Comparison of ENCODE assay signal across 21 cellular contexts in the genomic region with DNA sequence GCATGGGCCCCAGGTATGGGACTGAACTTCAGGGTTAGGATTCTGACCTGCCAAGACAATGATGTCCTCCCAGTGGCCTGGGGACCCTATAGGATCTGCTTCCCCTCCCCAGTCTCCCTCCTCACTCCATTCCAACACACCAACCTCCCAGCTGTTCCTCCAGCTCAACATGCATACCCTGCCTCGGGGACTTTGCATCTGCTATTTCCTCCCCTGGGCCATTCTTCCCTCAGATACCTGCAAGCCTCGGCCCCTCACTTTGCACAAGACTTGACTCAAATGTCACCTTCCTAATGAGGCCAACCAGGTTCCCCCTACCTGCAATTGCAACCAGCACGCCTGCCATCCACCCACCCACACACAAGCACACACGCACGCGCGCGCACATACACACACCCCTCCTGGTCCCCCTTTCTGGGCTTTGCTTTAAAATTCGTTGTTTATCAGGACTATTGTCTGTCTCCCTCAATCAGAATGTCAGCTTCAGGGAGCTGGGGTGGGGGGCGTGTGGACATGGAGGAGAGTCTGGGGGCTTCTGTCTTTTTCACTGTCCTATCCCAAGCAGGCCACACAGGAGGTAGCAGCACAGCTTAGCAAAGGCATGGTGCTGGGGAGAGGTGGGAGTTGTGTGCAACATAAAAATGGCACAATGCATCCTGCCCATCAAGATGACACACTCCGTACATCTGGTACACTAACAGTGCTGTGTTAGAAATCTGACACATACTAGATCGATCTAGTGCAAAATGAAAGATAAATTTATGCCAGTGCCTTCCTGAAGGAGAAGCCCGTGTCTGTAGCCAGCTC. TPM values are rescaled to one million over a fixed set of nuclear protein-coding genes. Genes with fewer than 3 reads are reported as not detected.
A peak's percentile ranks its signal among the peaks of the same experiment; 100 is the strongest.
DNase-seq lines count a peak whose midpoint lies in the region; TF ChIP-seq lines count a peak whose summit lies in the region.
"Had no signal": no experiment of that assay in that cellular context is flagged by ENCODE, and none has a peak within 500 bp of the region (broad histone marks: within the 10 kb centered on the region; RNA-seq: fewer than 3 reads in every experiment).

No MANE protein-coding gene starts in this region.

- H3K27ac Mint-ChIP-seq in HFFc6: 0 out of 2 replicates have a peak overlapping the region, but pooled peaks have one; percentile 16
- no peak overlapping the region for H3K27ac Mint-ChIP-seq in activated T-helper 1 cell treated with anti-CD3 and anti-CD28 coated beads, Interleukin-12 subunit alpha, Interleukin-12 subunit beta, Interleukin-2, Interleukin-4 antibody, amounts not matched to agents 30 ng/mL and 10 ng/mL and 1 ng/mL, durations not matched to agents 14 hours and 24 hours and 36 hours
- H3K27ac Mint-ChIP-seq: memory B cell; stimulated activated memory B cell treated with anti-CD40 and anti-IgM and Interleukin-4, amounts not matched to agents 10 μg/mL and 1 μg/mL and 100 μg/mL, for 72 hours; T-helper 1 cell treated with Interleukin-12 subunit alpha and Interleukin-12 subunit beta and Interleukin-4 antibody, amounts not matched to agents 30 μg/mL and 1 μg/mL, for 36 hours had no signal

- H2AFZ ChIP-seq in hepatocyte: no peak overlapping the region
- H2AFZ ChIP-seq in MM.1S (ENCODE audit: low read length): no peak overlapping the region

- peaks cover 32% of the 10 kb centered on the region for H3K27me3 Mint-ChIP-seq in HFFc6 (ENCODE audit: insufficient read depth)
- peaks cover 6% of the 10 kb centered on the region for H3K27me3 Mint-ChIP-seq in activated T-helper 1 cell treated with anti-CD3 and anti-CD28 coated beads, Interleukin-12 subunit alpha, Interleukin-12 subunit beta, Interleukin-2, Interleukin-4 antibody, amounts not matched to agents 30 ng/mL and 10 ng/mL and 1 ng/mL, durations not matched to agents 14 hours and 24 hours and 36 hours (ENCODE audit: insufficient read depth)

- H4K20me1 ChIP-seq in hepatocyte (ENCODE audit: insufficient read depth, poor library complexity, severe bottlenecking) (no peaks in the 10 kb centered on the region), MM.1S (ENCODE audit: insufficient read depth, low read length) (no peaks in the 10 kb centered on the region)

- H3K4me2 ChIP-seq in hepatocyte (peak overlapping the region; percentile 65), MM.1S (ENCODE audit: low read depth, low read length) (no peak overlapping the region)

- peaks cover 6% of the 10 kb centered on the region; the same call in 1 of the 2 replicates for H3K4me1 Mint-ChIP-seq in HFFc6 (ENCODE audit: low read depth)
- no peaks in the 10 kb centered on the region for H3K4me1 Mint-ChIP-seq in activated T-helper 1 cell treated with anti-CD3 and anti-CD28 coated beads, Interleukin-12 subunit alpha, Interleukin-12 subunit beta, Interleukin-2, Interleukin-4 antibody, amounts not matched to agents 30 ng/mL and 10 ng/mL and 1 ng/mL, durations not matched to agents 14 hours and 24 hours and 36 hours (ENCODE audit: low read depth)
- H3K4me1 Mint-ChIP-seq: CD8-positive, alpha-beta memory T cell; memory B cell; stimulated activated memory B cell treated with anti-CD40 and anti-IgM and Interleukin-4, amounts not matched to agents 10 μg/mL and 1 μg/mL and 100 μg/mL, for 72 hours had no signal

- H3K4me3 ChIP-seq in breast epithelium: peak overlapping the region in 2 of 3 donors; percentile 1 to 43
- H3K4me3 ChIP-seq in hepatocyte: no peak overlapping the region
- peak overlapping the region; percentile 47 to 70 for H3K4me3 ChIP-seq in stomach smooth muscle (ENCODE audit: low read length in 2 of 2)
- H3K4me3 ChIP-seq in MM.1S (ENCODE audit: low read length): no peak overlapping the region
- H3K4me3 ChIP-seq: ascending aorta, GM12878, thyroid gland had no signal

- H3K79me2 ChIP-seq in hepatocyte: no peaks in the 10 kb centered on the region
- H3K79me2 ChIP-seq in MM.1S (ENCODE audit: low read length): no peaks in the 10 kb centered on the region

- H3K36me3 ChIP-seq in breast epithelium (no peaks in the 10 kb centered on the region), hepatocyte (replicated peaks; ENCODE audit: insufficient read depth, low read depth) (no peaks in the 10 kb centered on the region), stomach smooth muscle (ENCODE audit: control insufficient read depth in 2 of 2, insufficient read depth in 2 of 2, low read length in 2 of 2) (no peaks in the 10 kb centered on the region), MM.1S (replicated peaks; ENCODE audit: insufficient read depth, low read length) (no peaks in the 10 kb centered on the region)
- H3K36me3 ChIP-seq: ascending aorta, thyroid gland had no signal

- H3K9me3 ChIP-seq in breast epithelium: peaks cover 10 to 14% of the 10 kb centered on the region in 2 donors
- no peaks in the 10 kb centered on the region for H3K9me3 ChIP-seq in hepatocyte (ENCODE audit: low read depth)
- peaks cover 0 to 5% of the 10 kb centered on the region in 2 donors for H3K9me3 ChIP-seq in stomach smooth muscle (ENCODE audit: control insufficient read depth in 2 of 2, low read length in 2 of 2)
- H3K9me3 ChIP-seq in MM.1S (replicated peaks; ENCODE audit: insufficient read depth, low read length): no peaks in the 10 kb centered on the region
- H3K9me3 ChIP-seq: thyroid gland had no signal

- H3K9me2 ChIP-seq in hepatocyte (replicated peaks; ENCODE audit: insufficient read depth): no peaks in the 10 kb centered on the region
- H3K9me2 ChIP-seq in MM.1S (replicated peaks; ENCODE audit: insufficient read depth, low read length): no peaks in the 10 kb centered on the region

- H3K36me3 Mint-ChIP-seq in HFFc6 (ENCODE audit: low read depth): 0 out of 2 replicates have a peak, but pooled peaks cover under 1% of the 10 kb centered on the region
- no peaks in the 10 kb centered on the region for H3K36me3 Mint-ChIP-seq in activated T-helper 1 cell treated with anti-CD3 and anti-CD28 coated beads, Interleukin-12 subunit alpha, Interleukin-12 subunit beta, Interleukin-2, Interleukin-4 antibody, amounts not matched to agents 30 ng/mL and 10 ng/mL and 1 ng/mL, durations not matched to agents 14 hours and 24 hours and 36 hours (ENCODE audit: low read depth)
- H3K36me3 Mint-ChIP-seq: memory B cell; stimulated activated memory B cell treated with anti-CD40 and anti-IgM and Interleukin-4, amounts not matched to agents 10 μg/mL and 1 μg/mL and 100 μg/mL, for 72 hours had no signal

- no peak for TF ChIP-seq CTCF in HFFc6 (IDR thresholded peaks at IDR 0.05)
- no peak for TF ChIP-seq CTCF in breast epithelium (IDR thresholded peaks at IDR 0.05)
- TF ChIP-seq CTCF in hepatocyte (IDR thresholded peaks at IDR 0.05; ENCODE audit: poor library complexity): no peak
- no peak for TF ChIP-seq CTCF in MM.1S (IDR thresholded peaks at IDR 0.05; ENCODE audit: low read length)

- peak overlapping the region; percentile 19; the same call in 1 of the 2 replicates for H3K4me3 Mint-ChIP-seq in HFFc6
- no peak overlapping the region for H3K4me3 Mint-ChIP-seq in activated T-helper 1 cell treated with anti-CD3 and anti-CD28 coated beads, Interleukin-12 subunit alpha, Interleukin-12 subunit beta, Interleukin-2, Interleukin-4 antibody, amounts not matched to agents 30 ng/mL and 10 ng/mL and 1 ng/mL, durations not matched to agents 14 hours and 24 hours and 36 hours
- H3K4me3 Mint-ChIP-seq: CD8-positive, alpha-beta memory T cell; memory B cell; stimulated activated memory B cell treated with anti-CD40 and anti-IgM and Interleukin-4, amounts not matched to agents 10 μg/mL and 1 μg/mL and 100 μg/mL, for 72 hours; T-helper 1 cell treated with Interleukin-12 subunit alpha and Interleukin-12 subunit beta and Interleukin-4 antibody, amounts not matched to agents 30 μg/mL and 1 μg/mL, for 36 hours had no signal

- no peaks in the 10 kb centered on the region for H3F3A ChIP-seq in MM.1S (ENCODE audit: insufficient read depth, low read length)

- no peak overlapping the region for H3K27ac ChIP-seq in breast epithelium
- H3K27ac ChIP-seq in hepatocyte: no peak overlapping the region
- H3K27ac ChIP-seq in stomach smooth muscle (ENCODE audit: low read length): no peak overlapping the region
- no peak overlapping the region for H3K27ac ChIP-seq in MM.1S (ENCODE audit: low read length)
- H3K27ac ChIP-seq: ascending aorta, thyroid gland had no signal

- H3K4me1 ChIP-seq in breast epithelium (no peaks in the 10 kb centered on the region), hepatocyte (ENCODE audit: insufficient read depth) (no peaks in the 10 kb centered on the region), stomach smooth muscle (ENCODE audit: control insufficient read depth, insufficient read depth, low read length) (peaks cover 12% of the 10 kb centered on the region), MM.1S (ENCODE audit: low read length) (no peaks in the 10 kb centered on the region)
- H3K4me1 ChIP-seq: ascending aorta had no signal

- DNase-seq in HFFc6 (no peak), breast epithelium (ENCODE audit: low spot score in 2 of 2) (peak in 1 of 2 donors; percentile 28), hepatocyte (ENCODE audit: low spot score) (no peak), hepatic stellate cell (ENCODE audit: low spot score) (no peak), MM.1S (no peak), amniotic stem cell (lab: John Stamatoyannopoulos, UW) (no peak)
- no peak for DNase-seq in activated T-helper 1 cell treated with anti-CD3 and anti-CD28 coated beads, Interleukin-12 subunit alpha, Interleukin-12 subunit beta, Interleukin-2, Interleukin-4 antibody, amounts not matched to agents 30 ng/mL and 10 ng/mL and 1 ng/mL, durations not matched to agents 14 hours and 24 hours and 36 hours (ENCODE audit: low spot score)
- DNase-seq: activated naive CD4-positive, alpha-beta T cell treated with anti-CD3 and anti-CD28 coated beads, Interleukin-2, amount 50 U/mL, for 16 hours; CD8-positive, alpha-beta memory T cell; HCEC 1CT; Kasumi-1; naive thymus-derived CD4-positive, alpha-beta T cell; NCI-H2081; NCI-H446 had no signal

- H3K27me3 ChIP-seq in breast epithelium (peaks cover 0 to 35% of the 10 kb centered on the region in 2 donors), hepatocyte (no peaks in the 10 kb centered on the region), stomach smooth muscle (ENCODE audit: control insufficient read depth in 1 of 2, insufficient read depth in 2 of 2, low read length in 2 of 2) (peaks cover 0 to 4% of the 10 kb centered on the region in 2 donors), MM.1S (replicated peaks; ENCODE audit: insufficient read depth, low read length) (peaks cover 78% of the 10 kb centered on the region)
- H3K27me3 ChIP-seq: ascending aorta, thyroid gland had no signal

- H3K9me3 Mint-ChIP-seq in HFFc6: peaks cover 6% of the 10 kb centered on the region; the same call in 1 of the 2 replicates
- H3K9me3 Mint-ChIP-seq in activated T-helper 1 cell treated with anti-CD3 and anti-CD28 coated beads, Interleukin-12 subunit alpha, Interleukin-12 subunit beta, Interleukin-2, Interleukin-4 antibody, amounts not matched to agents 30 ng/mL and 10 ng/mL and 1 ng/mL, durations not matched to agents 14 hours and 24 hours and 36 hours: peaks cover 3% of the 10 kb centered on the region

- WGBS in hepatocyte (ENCODE audit: low lambda C conversion rate, missing lambda C conversion rate): 77% methylated on average over 13 of the region's 13 CpGs

- no peak for TF ChIP-seq POLR2A in breast epithelium (IDR thresholded peaks at IDR 0.05)

- no peak overlapping the region for H3K9ac ChIP-seq in stomach smooth muscle (ENCODE audit: low read length in 2 of 2)
- no peak overlapping the region for H3K9ac ChIP-seq in MM.1S (ENCODE audit: low read length)

- intact Hi-C loops in breast epithelium (cut with DNase I; ENCODE audit: low total_unique reads): no loop called here
- intact Hi-C loops in activated T-helper 1 cell treated with anti-CD3 and anti-CD28 coated beads, Interleukin-12 subunit alpha, Interleukin-12 subunit beta, Interleukin-2, Interleukin-4 antibody, amounts not matched to agents 30 ng/mL and 10 ng/mL and 1 ng/mL, durations not matched to agents 14 hours and 24 hours and 36 hours (cut with micrococcal nuclease): no loop called here

RNA-seq across cellular contexts. Expression of gene PPP2R2C, which starts 20.6 kb away (rescaled TPM):
- total RNA-seq in HFFc6 (2021; fragmentation: NEBNext Ultra II Directional; extraction: Animal tissue kit (Norgen Biotek cat#: 25700)): under 1 TPM in 4 of 6 experiments, not detected in 2; 0.14 to 0.25 (median 0.23) TPM
- total RNA-seq in breast epithelium: under 1 TPM; 0.16 to 0.66 (median 0.44) TPM
- total RNA-seq in hepatocyte: 0.48 and 0.67 TPM in 2 replicates
- 0.22 and 0.35 TPM in 2 replicates for polyA plus RNA-seq in hepatocyte
- total RNA-seq in activated T-helper 1 cell treated with anti-CD3 and anti-CD28 coated beads, Interleukin-12 subunit alpha, Interleukin-12 subunit beta, Interleukin-2, Interleukin-4 antibody, amounts not matched to agents 30 ng/mL and 10 ng/mL and 1 ng/mL, durations not matched to agents 14 hours and 24 hours and 36 hours: not detected in 2 replicates
- total RNA-seq: CD8-positive, alpha-beta memory T cell; naive thymus-derived CD4-positive, alpha-beta T cell had no signal
- polyA plus RNA-seq: CD8-positive, alpha-beta memory T cell; naive thymus-derived CD4-positive, alpha-beta T cell had no signal

Comparison
In these comparisons a context has a peak if more than half of its experiments do, and no peak if none do; other contexts are left out.
1. H3K4me3 ChIP-seq: peak in breast epithelium (2 of 3) and stomach smooth muscle (2 of 2); none in hepatocyte (single experiment) and MM.1S (single experiment).